Comparison of ENCODE assay signal across 12 cellular contexts in genomic region chr4:151407018-151407417, GRCh38. TPM values are rescaled to one million over a fixed set of nuclear protein-coding genes. Genes with fewer than 3 reads are reported as not detected.
A peak's percentile ranks its signal among the peaks of the same experiment; 100 is the strongest.
DNase-seq lines count a peak whose midpoint lies in the region; ATAC-seq and TF ChIP-seq lines count a peak whose summit lies in the region.
"Had no signal": no experiment of that assay in that cellular context is flagged by ENCODE, and none has a peak within 500 bp of the region (broad histone marks: within the 10 kb centered on the region; RNA-seq: fewer than 3 reads in every experiment).

No MANE protein-coding gene starts in this region.

- CTCF ChIA-PET in activated CD4-positive, alpha-beta memory T cell treated with anti-CD3 and anti-CD28 coated beads, Interleukin-2, amount 10 ng/mL, durations not matched to agents 7 days and 5 days (lab: Charles Lee), result interaction anchor here (1.2 kb wide), 1 partner anchor 198 kb away, joined by 3 read pairs; no protein-coding TSS in a partner anchor

- peaks cover 4 to 30% (median 10%) of the 10 kb centered on the region in 4 donors for H3K4me1 Mint-ChIP-seq in CD4-positive, CD25-positive, alpha-beta regulatory T cell
- H3K4me1 Mint-ChIP-seq in T-helper 17 cell (peaks cover 19% of the 10 kb centered on the region), nephron (peaks cover 25% of the 10 kb centered on the region)
- H3K4me1 Mint-ChIP-seq in activated CD4-positive, alpha-beta memory T cell treated with anti-CD3 and anti-CD28 coated beads, Interleukin-2, amount 10 ng/mL, durations not matched to agents 7 days and 5 days, result peaks cover 23% of the 10 kb centered on the region

- TF ChIP-seq CTCF in DND-41 (IDR thresholded peaks at IDR 0.05; ENCODE audit: borderline replicate concordance, extremely low read depth, low read length, poor library complexity, severe bottlenecking) (no peak), nephron (IDR thresholded peaks at IDR 0.05; ENCODE audit: unreplicated experiment in 3 of 3) (no peak)

- no peaks in the 10 kb centered on the region for H3K36me3 ChIP-seq in CD4-positive, CD25-positive, alpha-beta regulatory T cell (ENCODE audit: control insufficient read depth, insufficient read depth, low read length)
- no peaks in the 10 kb centered on the region for H3K36me3 ChIP-seq in DND-41 (ENCODE audit: insufficient read depth, low read length)
- H3K36me3 ChIP-seq: brain microvascular endothelial cell had no signal

- no peak overlapping the region for H2AFZ ChIP-seq in DND-41 (ENCODE audit: low read depth, low read length)

- H3K27ac ChIP-seq in CD4-positive, CD25-positive, alpha-beta regulatory T cell (ENCODE audit: insufficient read depth, low read length, poor library complexity, severe bottlenecking), result no peak overlapping the region
- H3K27ac ChIP-seq in DND-41 (ENCODE audit: low read length), result no peak overlapping the region
- H3K27ac ChIP-seq: brain microvascular endothelial cell had no signal

- H3K9me3 Mint-ChIP-seq in CD4-positive, CD25-positive, alpha-beta regulatory T cell, result peaks cover 0 to 4% (median 0%) of the 10 kb centered on the region in 7 donors
- H3K9me3 Mint-ChIP-seq in nephron, result no peaks in the 10 kb centered on the region
- H3K9me3 Mint-ChIP-seq in activated CD4-positive, alpha-beta memory T cell treated with anti-CD3 and anti-CD28 coated beads, Interleukin-2, amount 10 ng/mL, durations not matched to agents 7 days and 5 days, result no peaks in the 10 kb centered on the region
- H3K9me3 Mint-ChIP-seq: activated CD4-positive, alpha-beta T cell treated with anti-CD3 and anti-CD28 coated beads, Interleukin-2, amount 10 ng/mL, durations not matched to agents 7 days and 5 days; activated T-helper 2 cell treated with anti-CD3 and anti-CD28 coated beads, Interferon-gamma antibody, Interleukin-2, Interleukin-4, amounts not matched to agents 10 μg/mL and 5 μg/mL and 100 μg/mL, durations not matched to agents 14 hours and 24 hours and 36 hours had no signal

- DNase-seq in CD4-positive, CD25-positive, alpha-beta regulatory T cell, result no peak
- no peak for DNase-seq in DND-41
- DNase-seq in T-helper 17 cell, result no peak
- DNase-seq in activated CD4-positive, alpha-beta memory T cell treated with anti-CD3 and anti-CD28 coated beads, Interleukin-2, amount 10 ng/mL, durations not matched to agents 7 days and 5 days, result no peak
- DNase-seq in mucosa of gallbladder (ENCODE audit: low spot score), result no peak
- no peak for DNase-seq in dedifferentiated amniotic fluid mesenchymal stem cell (ENCODE audit: extremely low spot score)
- DNase-seq: brain microvascular endothelial cell, NCI-H1105 treated with DMSO at 0.1 percent for 48 hours, NCI-H2081 treated with DMSO at 0.1 percent for 48 hours had no signal

- H3K27me3 ChIP-seq in CD4-positive, CD25-positive, alpha-beta regulatory T cell (ENCODE audit: control insufficient read depth, insufficient read depth, low read length), result peaks cover 21% of the 10 kb centered on the region
- peaks cover 32% of the 10 kb centered on the region for H3K27me3 ChIP-seq in DND-41 (ENCODE audit: insufficient read depth, low read length, poor library complexity)
- H3K27me3 ChIP-seq: brain microvascular endothelial cell had no signal

- no peak overlapping the region for H3K27ac Mint-ChIP-seq in CD4-positive, CD25-positive, alpha-beta regulatory T cell
- peak overlapping the region; percentile 70 for H3K27ac Mint-ChIP-seq in T-helper 17 cell
- no peak overlapping the region for H3K27ac Mint-ChIP-seq in nephron
- H3K27ac Mint-ChIP-seq in activated CD4-positive, alpha-beta memory T cell treated with anti-CD3 and anti-CD28 coated beads, Interleukin-2, amount 10 ng/mL, durations not matched to agents 7 days and 5 days, result no peak overlapping the region
- H3K27ac Mint-ChIP-seq: activated CD4-positive, alpha-beta T cell treated with anti-CD3 and anti-CD28 coated beads, Interleukin-2, amount 10 ng/mL, durations not matched to agents 7 days and 5 days; activated T-helper 2 cell treated with anti-CD3 and anti-CD28 coated beads, Interferon-gamma antibody, Interleukin-2, Interleukin-4, amounts not matched to agents 10 μg/mL and 5 μg/mL and 100 μg/mL, durations not matched to agents 14 hours and 24 hours and 36 hours had no signal

- no peaks in the 10 kb centered on the region for H4K20me1 ChIP-seq in DND-41 (ENCODE audit: insufficient read depth, low read length)

- no peaks in the 10 kb centered on the region for H3K79me2 ChIP-seq in DND-41 (ENCODE audit: insufficient read depth, low read length)

- peaks cover 16% of the 10 kb centered on the region for H3K4me1 ChIP-seq in CD4-positive, CD25-positive, alpha-beta regulatory T cell (ENCODE audit: control insufficient read depth, insufficient read depth, low read length, poor library complexity, severe bottlenecking)
- H3K4me1 ChIP-seq in DND-41 (ENCODE audit: insufficient read depth, low read length), result peaks cover 24% of the 10 kb centered on the region

- H3K4me2 ChIP-seq in DND-41 (ENCODE audit: insufficient read depth, low read length), result peak overlapping the region; percentile 99

- no peak for ATAC-seq in CD4-positive, CD25-positive, alpha-beta regulatory T cell (ENCODE audit: low read depth in 2 of 2)
- no peak for ATAC-seq in DND-41 (ENCODE audit: insufficient read depth, low read depth)
- ATAC-seq in T-helper 17 cell, result no peak

- no peaks in the 10 kb centered on the region for H3K36me3 Mint-ChIP-seq in CD4-positive, CD25-positive, alpha-beta regulatory T cell
- H3K36me3 Mint-ChIP-seq in T-helper 17 cell (ENCODE audit: low read depth) (peaks cover 2% of the 10 kb centered on the region), nephron (ENCODE audit: low read depth) (peaks cover 4% of the 10 kb centered on the region)
- no peaks in the 10 kb centered on the region for H3K36me3 Mint-ChIP-seq in activated CD4-positive, alpha-beta memory T cell treated with anti-CD3 and anti-CD28 coated beads, Interleukin-2, amount 10 ng/mL, durations not matched to agents 7 days and 5 days (ENCODE audit: low read depth)

- H3K27me3 Mint-ChIP-seq in CD4-positive, CD25-positive, alpha-beta regulatory T cell, result peaks cover 32% of the 10 kb centered on the region
- H3K27me3 Mint-ChIP-seq in T-helper 17 cell, result peaks cover 27% of the 10 kb centered on the region
- H3K27me3 Mint-ChIP-seq in nephron (ENCODE audit: low read depth), result peaks cover 44% of the 10 kb centered on the region
- H3K27me3 Mint-ChIP-seq in activated CD4-positive, alpha-beta memory T cell treated with anti-CD3 and anti-CD28 coated beads, Interleukin-2, amount 10 ng/mL, durations not matched to agents 7 days and 5 days, result peaks cover 56% of the 10 kb centered on the region

- H3K4me3 Mint-ChIP-seq in CD4-positive, CD25-positive, alpha-beta regulatory T cell, result peak overlapping the region in 3 of 4 donors; percentile 2 to 91 (median 90)
- H3K4me3 Mint-ChIP-seq in T-helper 17 cell (peak overlapping the region; percentile 91), nephron (peak overlapping the region; percentile 65 to 92 (median 91))
- H3K4me3 Mint-ChIP-seq in activated CD4-positive, alpha-beta memory T cell treated with anti-CD3 and anti-CD28 coated beads, Interleukin-2, amount 10 ng/mL, durations not matched to agents 7 days and 5 days, result no peak overlapping the region

- H3K4me3 ChIP-seq in CD4-positive, CD25-positive, alpha-beta regulatory T cell (ENCODE audit: low read depth, low read length), result no peak overlapping the region
- H3K4me3 ChIP-seq in DND-41 (ENCODE audit: low read depth in 1 of 2, low read length in 2 of 2), result no peak overlapping the region

- no peak overlapping the region for H3K9ac ChIP-seq in DND-41 (ENCODE audit: low read depth, low read length)

- no peaks in the 10 kb centered on the region for H3K9me3 ChIP-seq in CD4-positive, CD25-positive, alpha-beta regulatory T cell (ENCODE audit: control insufficient read depth in 2 of 2, low read length in 2 of 2)
- no peaks in the 10 kb centered on the region for H3K9me3 ChIP-seq in DND-41 (ENCODE audit: insufficient read depth, low read length, severe bottlenecking)
- H3K9me3 ChIP-seq in T-helper 17 cell (ENCODE audit: control insufficient read depth, low read length, poor library complexity, severe bottlenecking), result no peaks in the 10 kb centered on the region

- POLR2A ChIA-PET in activated CD4-positive, alpha-beta memory T cell treated with anti-CD3 and anti-CD28 coated beads, Interleukin-2, amount 10 ng/mL, durations not matched to agents 7 days and 5 days (lab: Charles Lee), result interaction anchor here (1.2 kb wide), 1 partner anchor 42 kb away, joined by 3 read pairs; no protein-coding TSS in a partner anchor

RNA-seq across cellular contexts. Expression of gene FHIP1A, which starts 2.0 kb away (rescaled TPM):
- 0.39 TPM for total RNA-seq in CD4-positive, CD25-positive, alpha-beta regulatory T cell
- polyA plus RNA-seq in CD4-positive, CD25-positive, alpha-beta regulatory T cell, result under 1 TPM in 2 of 4 donors, not detected in 2; 0.10 to 0.43 TPM
- total RNA-seq in T-helper 17 cell, result 1 to 10 TPM in 1 of 2 donors, under 1 TPM in 1; 0.86 to 1.3 TPM
- under 1 TPM; 0.05 to 0.18 TPM for total RNA-seq in activated CD4-positive, alpha-beta memory T cell treated with anti-CD3 and anti-CD28 coated beads, Interleukin-2, amount 10 ng/mL, durations not matched to agents 7 days and 5 days
- total RNA-seq in mucosa of gallbladder, result 17.7 TPM
- total RNA-seq: activated CD4-positive, alpha-beta T cell treated with anti-CD3 and anti-CD28 coated beads, Interleukin-2, amount 10 ng/mL, durations not matched to agents 7 days and 5 days; activated T-helper 2 cell treated with anti-CD3 and anti-CD28 coated beads, Interferon-gamma antibody, Interleukin-2, Interleukin-4, amounts not matched to agents 10 μg/mL and 5 μg/mL and 100 μg/mL, durations not matched to agents 14 hours and 24 hours and 36 hours had no signal
